10 cellular contexts compared by ENCODE assay signal in the genomic region with DNA sequence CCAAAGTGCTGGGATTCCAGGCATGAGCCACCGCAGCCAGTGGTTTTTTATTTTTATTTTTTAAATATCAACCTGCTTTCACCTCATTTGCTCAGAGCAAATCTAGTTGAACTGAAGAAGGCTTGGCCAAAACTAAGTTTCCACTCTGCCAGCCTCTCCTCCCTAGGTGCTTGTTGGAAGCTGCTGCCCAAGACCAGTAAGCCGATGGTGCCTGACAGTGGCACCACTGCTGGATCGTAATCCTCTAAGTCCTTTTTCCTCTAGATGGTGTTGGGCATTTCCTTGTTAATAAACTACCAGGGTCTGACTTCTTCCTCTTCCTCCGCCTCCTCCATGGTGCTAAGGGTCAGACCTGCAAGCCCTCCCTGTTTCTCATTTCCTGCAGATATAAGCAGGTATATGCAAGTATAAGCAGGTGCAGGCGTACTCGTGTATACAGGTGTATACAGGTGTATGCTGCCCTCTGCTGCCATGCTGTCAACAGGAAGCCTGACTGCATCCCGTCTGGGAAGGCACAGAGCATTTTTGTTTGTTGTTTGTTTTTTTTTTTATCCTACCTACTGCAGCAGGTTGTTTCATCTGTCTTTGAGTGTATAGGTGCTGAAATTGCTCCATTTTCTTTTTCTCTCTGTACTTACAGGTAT. TPM values are rescaled to one million over a fixed set of nuclear protein-coding genes. Genes with fewer than 3 reads are reported as not detected.
DNase-seq lines count a peak whose midpoint lies in the region; ATAC-seq, FAIRE-seq and TF ChIP-seq lines count a peak whose summit lies in the region.
"Had no signal": no experiment of that assay in that cellular context is flagged by ENCODE, and none has a peak within 500 bp of the region (broad histone marks: within the 10 kb centered on the region; RNA-seq: fewer than 3 reads in every experiment).

No MANE protein-coding gene starts in this region.

- no peak for FAIRE-seq in GM19239 (lab: Jason Lieb, UNC)
- FAIRE-seq: D721Med had no signal

- peak; percentile 45 for TF ChIP-seq CTCF in endodermal cell (conservative IDR thresholded peaks at IDR 0.05)
- peak; percentile 7 to 34 for TF ChIP-seq CTCF in suprapubic skin (IDR thresholded peaks at IDR 0.05)

- no peak for ATAC-seq in T-cell (replicated peaks in 1 of 4)
- ATAC-seq in GM18505 (IDR thresholded peaks at IDR 0.05; ENCODE audit: unreplicated experiment) = no peak

- no peak overlapping the region for H3K14ac ChIP-seq in mesenchymal stem cell (ENCODE audit: low read length in 2 of 2)

- peak; percentile 22 for DNase-seq in activated naive CD4-positive, alpha-beta T cell treated with Interleukin-2 at 50 U/mL for 16 hours
- DNase-seq in activated naive CD4-positive, alpha-beta T cell treated with anti-CD3 and anti-CD28 coated beads, Interleukin-2, amount 50 U/mL, for 16 hours = no peak
- DNase-seq in T-cell (peak in 29 of 34 experiments; percentile 12 to 59 (median 37)), endodermal cell (no peak), suprapubic skin (ENCODE audit: low spot score in 2 of 2) (peak in 1 of 2 donors; percentile 45), mesenchymal stem cell (no peak), GM19239 (ENCODE audit: insufficient read length, low spot score) (no peak)
- DNase-seq: NCI-H1436 had no signal

- H2AK5ac ChIP-seq in mesenchymal stem cell (ENCODE audit: low read length, severe bottlenecking) = no peak overlapping the region

- TF ChIP-seq POLR2A in suprapubic skin (IDR thresholded peaks at IDR 0.05) (no peak), GM18505 (IDR thresholded peaks at IDR 0.05; ENCODE audit: borderline replicate concordance, extremely low read depth, insufficient read depth, insufficient read length) (no peak)

- POLR2A ChIA-PET in T-cell (lab: Charles Lee) = no interaction called here

- peaks cover 37% of the 10 kb centered on the region for H3K79me1 ChIP-seq in mesenchymal stem cell (replicated peaks; ENCODE audit: low read length, poor library complexity, severe bottlenecking)

- no peak overlapping the region for H3K9ac ChIP-seq in endodermal cell (ENCODE audit: extremely low read depth, low read length, poor library complexity, severe bottlenecking)
- no peak overlapping the region for H3K9ac ChIP-seq in mesenchymal stem cell (ENCODE audit: low read length)

- H3K4me1 Mint-ChIP-seq in T-cell (peaks cover 53 to 67% (median 60%) of the 10 kb centered on the region in 3 donors), endodermal cell (peaks cover 27% of the 10 kb centered on the region)

- H3K9me3 Mint-ChIP-seq in T-cell (no peaks in the 10 kb centered on the region), endodermal cell (no peaks in the 10 kb centered on the region)

- H4K8ac ChIP-seq in mesenchymal stem cell (ENCODE audit: low read length) = no peak overlapping the region

- H3K23ac ChIP-seq in mesenchymal stem cell (ENCODE audit: low read length in 2 of 2) = no peak overlapping the region

- no peaks in the 10 kb centered on the region for H3K9me3 ChIP-seq in endodermal cell (ENCODE audit: control insufficient read depth, low read length)
- H3K9me3 ChIP-seq in suprapubic skin = no peaks in the 10 kb centered on the region
- H3K9me3 ChIP-seq in mesenchymal stem cell (ENCODE audit: control insufficient read depth, low read length) = no peaks in the 10 kb centered on the region

- peak overlapping the region; percentile 41 to 47 for H3K27ac Mint-ChIP-seq in T-cell
- no peak overlapping the region for H3K27ac Mint-ChIP-seq in endodermal cell

- no peak overlapping the region for H2BK5ac ChIP-seq in mesenchymal stem cell (ENCODE audit: low read depth, low read length, poor library complexity, severe bottlenecking)

- no peak overlapping the region for H3K27ac ChIP-seq in endodermal cell (ENCODE audit: low read depth, low read length)
- no peak overlapping the region for H3K27ac ChIP-seq in suprapubic skin
- H3K27ac ChIP-seq in mesenchymal stem cell (ENCODE audit: low read length, poor library complexity, severe bottlenecking) = no peak overlapping the region

- no peak overlapping the region for H3K4ac ChIP-seq in mesenchymal stem cell (ENCODE audit: low read depth in 1 of 2, low read length in 2 of 2)

- H3K27me3 Mint-ChIP-seq in T-cell (no peaks in the 10 kb centered on the region), endodermal cell (ENCODE audit: insufficient read depth) (no peaks in the 10 kb centered on the region)

- no peak for TF ChIP-seq EP300 in suprapubic skin (IDR thresholded peaks at IDR 0.05)

- H3K4me3 ChIP-seq in endodermal cell (ENCODE audit: low read length) = no peak overlapping the region
- peak overlapping the region; percentile 93 for H3K4me3 ChIP-seq in suprapubic skin
- H3K4me3 ChIP-seq in mesenchymal stem cell (ENCODE audit: insufficient read depth in 1 of 2, low read depth in 1 of 2, low read length in 2 of 2) = peak overlapping the region in 1 of 2 experiments; percentile 94

- no peak overlapping the region for H2BK120ac ChIP-seq in mesenchymal stem cell (ENCODE audit: low read depth, low read length)

- no peak overlapping the region for H2BK15ac ChIP-seq in mesenchymal stem cell (ENCODE audit: low read depth, poor library complexity, severe bottlenecking)

- 73 to 77% methylated on average over 6 to 7 of the region's 7 CpGs for WGBS in endodermal cell (ENCODE audit: insufficient coverage in 1 of 2, insufficient read length in 1 of 2), 2 experiments
- WGBS in suprapubic skin = 72% methylated on average over 7 of the region's 7 CpGs
- WGBS in mesenchymal stem cell = 75% methylated on average over 6 of the region's 7 CpGs

- CTCF ChIA-PET in T-cell (lab: Charles Lee) = interaction anchor here in 1 of 2 donors (0.6 kb wide), 1 partner anchor 170 kb away, joined by 6 read pairs; no protein-coding TSS in a partner anchor

- H3K4me3 Mint-ChIP-seq in T-cell (peak overlapping the region; percentile 86 to 92 (median 88)), endodermal cell (peak overlapping the region; percentile 75)

- no peak overlapping the region for H3K18ac ChIP-seq in mesenchymal stem cell (ENCODE audit: low read depth in 1 of 2, low read length in 2 of 2)

- H3K36me3 Mint-ChIP-seq in T-cell (peaks cover 33% of the 10 kb centered on the region), endodermal cell (ENCODE audit: low read depth) (peaks cover 35% of the 10 kb centered on the region)

- H2AFZ ChIP-seq in mesenchymal stem cell (ENCODE audit: low read depth, low read length) = no peak overlapping the region

- peaks cover 38% of the 10 kb centered on the region for H3K36me3 ChIP-seq in endodermal cell (ENCODE audit: control insufficient read depth, insufficient read depth, low read length)
- H3K36me3 ChIP-seq in suprapubic skin = peaks cover 47% of the 10 kb centered on the region
- H3K36me3 ChIP-seq in mesenchymal stem cell (ENCODE audit: control insufficient read depth in 1 of 2, insufficient read depth in 2 of 2, low read depth in 1 of 2, low read length in 2 of 2) = peaks cover 41 to 51% of the 10 kb centered on the region in 2 experiments

- no peaks in the 10 kb centered on the region for H3K4me1 ChIP-seq in endodermal cell (ENCODE audit: control insufficient read depth, insufficient read depth, low read length)
- peaks cover 33% of the 10 kb centered on the region for H3K4me1 ChIP-seq in suprapubic skin
- H3K4me1 ChIP-seq in mesenchymal stem cell (ENCODE audit: control insufficient read depth, insufficient read depth, low read depth, low read length) = peaks cover 12% of the 10 kb centered on the region

- no peak overlapping the region for H4K91ac ChIP-seq in mesenchymal stem cell (ENCODE audit: low read length)

- H3K27me3 ChIP-seq in endodermal cell (ENCODE audit: control insufficient read depth, insufficient read depth, low read length, poor library complexity, severe bottlenecking) (no peaks in the 10 kb centered on the region), suprapubic skin (no peaks in the 10 kb centered on the region), mesenchymal stem cell (ENCODE audit: control insufficient read depth in 1 of 2, insufficient read depth in 1 of 2, low read length in 2 of 2) (no peaks in the 10 kb centered on the region)

- H2BK12ac ChIP-seq in mesenchymal stem cell (ENCODE audit: low read length in 2 of 2) = no peak overlapping the region

- no peak overlapping the region for H3K4me2 ChIP-seq in mesenchymal stem cell (ENCODE audit: low read length, poor library complexity, severe bottlenecking)

RNA-seq across cellular contexts. Expression of a gene that starts 1.6 kb away (rescaled TPM):
- total RNA-seq in T-cell (100 to 1,000 TPM; 125 to 190 (median 162) TPM), endodermal cell (10 to 100 TPM; 51.9 to 61.6 TPM), suprapubic skin (100 to 1,000 TPM in 1 of 4 donors, 10 to 100 TPM in 3; 51.5 to 120 (median 61.3) TPM)
- 38.2 TPM for polyA plus RNA-seq in endodermal cell (2013, experiment 1 of 2)
- polyA plus RNA-seq in endodermal cell (2013, experiment 2 of 2) = 35.9 TPM
- 42.5 TPM for polyA plus RNA-seq in mesenchymal stem cell (2013, experiment 1 of 2)
- 39.8 TPM for polyA plus RNA-seq in mesenchymal stem cell (2013, experiment 2 of 2)

RNA-seq across cellular contexts. Expression of a gene that starts 6.4 kb away (rescaled TPM):
- total RNA-seq in T-cell = 10 to 100 TPM; 17.8 to 22.6 (median 21.1) TPM
- total RNA-seq in endodermal cell = 100 to 1,000 TPM in 1 of 2 donors, 10 to 100 TPM in 1; 87.7 to 130 TPM
- polyA plus RNA-seq in endodermal cell (2013, experiment 1 of 2) = 148 TPM
- 147 TPM for polyA plus RNA-seq in endodermal cell (2013, experiment 2 of 2)
- 100 to 1,000 TPM in 1 of 4 donors, 10 to 100 TPM in 3; 41.8 to 140 (median 76.7) TPM for total RNA-seq in suprapubic skin
- polyA plus RNA-seq in mesenchymal stem cell (2013, experiment 1 of 2) = 307 TPM
- 298 TPM for polyA plus RNA-seq in mesenchymal stem cell (2013, experiment 2 of 2)

Comparison
In these comparisons a context has a peak if more than half of its experiments do, and no peak if none do; other contexts are left out.
1. DNase-seq: peak in activated naive CD4-positive, alpha-beta T cell treated with Interleukin-2 at 50 U/mL for 16 hours (single experiment) and T-cell (29 of 34); none in activated naive CD4-positive, alpha-beta T cell treated with anti-CD3 and anti-CD28 coated beads, Interleukin-2, amount 50 U/mL, for 16 hours (single experiment), endodermal cell (single experiment), mesenchymal stem cell (single experiment) and GM19239 (single experiment).